Comparison of ENCODE assay signal across 8 cellular contexts in the genomic region with DNA sequence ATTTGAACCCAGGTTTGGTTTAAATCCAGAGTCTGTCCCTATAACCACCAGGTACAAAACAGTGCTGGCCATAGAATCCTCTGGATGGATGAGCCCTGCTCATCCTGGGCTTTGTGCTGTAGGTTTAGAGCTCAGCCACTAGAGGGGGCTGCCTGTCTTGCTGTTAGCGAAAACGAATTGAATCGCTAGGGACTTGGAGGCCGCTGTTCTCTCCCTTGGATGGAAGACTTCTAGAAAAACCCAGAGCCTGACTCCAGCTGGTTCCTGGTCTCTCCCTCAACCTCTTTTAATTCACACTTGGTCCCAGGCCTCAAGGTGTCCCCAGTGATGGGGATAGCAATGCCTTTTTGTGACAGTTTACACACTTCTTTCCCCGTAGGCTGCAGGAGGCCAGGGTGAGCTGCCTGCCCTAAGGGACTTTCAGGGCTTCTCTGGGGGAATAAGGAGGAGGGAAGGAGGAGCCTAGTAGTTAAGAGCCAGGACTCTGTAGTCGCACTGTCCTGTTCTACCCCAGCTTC. TPM values are rescaled to one million over a fixed set of nuclear protein-coding genes. Genes with fewer than 3 reads are reported as not detected.
DNase-seq lines count a peak whose midpoint lies in the region; ATAC-seq and TF ChIP-seq lines count a peak whose summit lies in the region.

No MANE protein-coding gene starts in this region.

- TF ChIP-seq CTCF in AG09309 (IDR thresholded peaks at IDR 0.05; ENCODE audit: control insufficient read depth, insufficient read depth, low read depth, low read length, missing control alignments): peak; percentile 91
- TF ChIP-seq CTCF in epithelial cell of proximal tubule (conservative IDR thresholded peaks at IDR 0.05; ENCODE audit: low read depth, low read length): peak; percentile 75
- TF ChIP-seq CTCF in suprapubic skin (IDR thresholded peaks at IDR 0.05): peak; percentile 49 to 63

- DNase-seq in AG09309 (ENCODE audit: low read depth) (peak; percentile 28), NCI-H510A (lab: John Stamatoyannopoulos, UW) (peak; percentile 16), epithelial cell of proximal tubule (ENCODE audit: low read depth) (no peak), naive B cell (peak; percentile 24), suprapubic skin (ENCODE audit: low spot score in 2 of 2) (no peak)
- peak; percentile 52 for DNase-seq in activated CD8-positive, alpha-beta memory T cell treated with anti-CD3 and anti-CD28 coated beads, Interleukin-2, amount 10 ng/mL, durations not matched to agents 7 days and 5 days

- no peaks in the 10 kb centered on the region for H3K9me3 ChIP-seq in suprapubic skin

- no peaks in the 10 kb centered on the region for H3K36me3 Mint-ChIP-seq in activated CD8-positive, alpha-beta memory T cell treated with anti-CD3 and anti-CD28 coated beads, Interleukin-2, amount 10 ng/mL, durations not matched to agents 7 days and 5 days
- H3K36me3 Mint-ChIP-seq in naive B cell: no peaks in the 10 kb centered on the region

- WGBS in suprapubic skin: 22% methylated on average over 6 of the region's 6 CpGs

- H3K27me3 Mint-ChIP-seq in activated CD8-positive, alpha-beta memory T cell treated with anti-CD3 and anti-CD28 coated beads, Interleukin-2, amount 10 ng/mL, durations not matched to agents 7 days and 5 days: peaks cover 4% of the 10 kb centered on the region
- peaks cover 10 to 52% (median 15%) of the 10 kb centered on the region in 3 donors for H3K27me3 Mint-ChIP-seq in naive B cell

- H3K36me3 ChIP-seq in suprapubic skin: no peaks in the 10 kb centered on the region

- no peaks in the 10 kb centered on the region for H3K27me3 ChIP-seq in suprapubic skin

- H3K4me3 ChIP-seq in AG09309 (ENCODE audit: control insufficient read depth, low read depth, low read length): no peak overlapping the region
- no peak overlapping the region for H3K4me3 ChIP-seq in epithelial cell of proximal tubule (ENCODE audit: low read depth, low read length)
- H3K4me3 ChIP-seq in suprapubic skin: no peak overlapping the region

- no peaks in the 10 kb centered on the region for H3K9me3 Mint-ChIP-seq in activated CD8-positive, alpha-beta memory T cell treated with anti-CD3 and anti-CD28 coated beads, Interleukin-2, amount 10 ng/mL, durations not matched to agents 7 days and 5 days (ENCODE audit: low read depth)
- H3K9me3 Mint-ChIP-seq in naive B cell: peaks cover 0 to 1% (median 0%) of the 10 kb centered on the region in 7 donors

- H3K4me1 ChIP-seq in suprapubic skin: no peaks in the 10 kb centered on the region

- no peak overlapping the region for H3K27ac Mint-ChIP-seq in activated CD8-positive, alpha-beta memory T cell treated with anti-CD3 and anti-CD28 coated beads, Interleukin-2, amount 10 ng/mL, durations not matched to agents 7 days and 5 days
- no peak overlapping the region for H3K27ac Mint-ChIP-seq in naive B cell

- TF ChIP-seq POLR2A in suprapubic skin (IDR thresholded peaks at IDR 0.05): no peak

- ATAC-seq in GM18520 (IDR thresholded peaks at IDR 0.05; ENCODE audit: unreplicated experiment) (peak; percentile 70), HG03280 (IDR thresholded peaks at IDR 0.05; ENCODE audit: unreplicated experiment) (peak; percentile 87), naive B cell (ENCODE audit: low read depth in 2 of 2) (peak in 1 of 2 donors; percentile 40)
- peak; percentile 49 for ATAC-seq in activated CD8-positive, alpha-beta memory T cell treated with anti-CD3 and anti-CD28 coated beads, Interleukin-2, amount 10 ng/mL, durations not matched to agents 7 days and 5 days

- TF ChIP-seq EP300 in suprapubic skin (IDR thresholded peaks at IDR 0.05): no peak

- H3K4me1 Mint-ChIP-seq in activated CD8-positive, alpha-beta memory T cell treated with anti-CD3 and anti-CD28 coated beads, Interleukin-2, amount 10 ng/mL, durations not matched to agents 7 days and 5 days: no peaks in the 10 kb centered on the region
- no peaks in the 10 kb centered on the region for H3K4me1 Mint-ChIP-seq in naive B cell

- CTCF ChIA-PET in activated CD8-positive, alpha-beta memory T cell treated with anti-CD3 and anti-CD28 coated beads, Interleukin-2, amount 10 ng/mL, durations not matched to agents 7 days and 5 days (lab: Charles Lee): interaction anchor here (0.7 to 2.3 kb wide), 5 partner anchors 8 to 309 kb away, joined by 3 to 7 read pairs (median 3); a partner anchor contains a TSS

- no peak overlapping the region for H3K4me3 Mint-ChIP-seq in activated CD8-positive, alpha-beta memory T cell treated with anti-CD3 and anti-CD28 coated beads, Interleukin-2, amount 10 ng/mL, durations not matched to agents 7 days and 5 days
- no peak overlapping the region for H3K4me3 Mint-ChIP-seq in naive B cell

- H3K27ac ChIP-seq in suprapubic skin: no peak overlapping the region

RNA-seq across cellular contexts. Expression of a gene that starts 8.7 kb away (rescaled TPM):
- not detected for total RNA-seq in activated CD8-positive, alpha-beta memory T cell treated with anti-CD3 and anti-CD28 coated beads, Interleukin-2, amount 10 ng/mL, durations not matched to agents 7 days and 5 days
- total RNA-seq in epithelial cell of proximal tubule (not detected in 2 replicates), suprapubic skin (not detected)
- not detected for polyA plus RNA-seq in naive B cell (ENCODE audit: low read depth in 6 of 6)

RNA-seq across cellular contexts. Expression of a gene that starts 25.8 kb away (rescaled TPM):
- not detected for total RNA-seq in activated CD8-positive, alpha-beta memory T cell treated with anti-CD3 and anti-CD28 coated beads, Interleukin-2, amount 10 ng/mL, durations not matched to agents 7 days and 5 days
- total RNA-seq in epithelial cell of proximal tubule (0.06 TPM in 1 of 2 replicates, not detected in the other), suprapubic skin (under 1 TPM in 3 of 4 donors, not detected in 1; 0.17 to 0.53 (median 0.23) TPM)
- polyA plus RNA-seq in naive B cell (ENCODE audit: low read depth in 6 of 6): not detected

Comparison
In these comparisons a context has a peak if more than half of its experiments do, and no peak if none do; other contexts are left out.
1. DNase-seq: peak in AG09309 (single experiment), NCI-H510A (single experiment), activated CD8-positive, alpha-beta memory T cell treated with anti-CD3 and anti-CD28 coated beads, Interleukin-2, amount 10 ng/mL, durations not matched to agents 7 days and 5 days (single experiment) and naive B cell (single experiment); none in epithelial cell of proximal tubule (single experiment) and suprapubic skin (0 of 2).
2. Peak in every context shown above with its lines, with median percentiles within 50 percentile points of each other: CTCF ChIP-seq.